Comparison of ENCODE assay signal across 13 cellular contexts in genomic region chr5:142973932-142974331, GRCh38.
"Had no signal": no experiment of that assay in that cellular context is flagged by ENCODE, and none has a peak within 500 bp of the region (broad histone marks: within the 10 kb centered on the region; RNA-seq: fewer than 3 reads in every experiment).

No MANE protein-coding gene starts in this region.

- H3K27ac ChIP-seq: cardiac muscle cell, colonic mucosa, lower lobe of right lung, sigmoid colon, testis had no signal

- H3K36me3 ChIP-seq: cardiac muscle cell, colonic mucosa, lower lobe of right lung, sigmoid colon had no signal

- H3K27ac Mint-ChIP-seq: T-helper 17 cell had no signal

- H3K4me3 Mint-ChIP-seq: T-helper 17 cell had no signal

- H3K4me1 ChIP-seq: colonic mucosa, testis had no signal

- H3K9me3 ChIP-seq: colonic mucosa, lower lobe of right lung, sigmoid colon, testis had no signal

- H3K27me3 ChIP-seq: cardiac muscle cell, colonic mucosa, sigmoid colon, testis had no signal

- ATAC-seq: lower lobe of right lung, T-helper 17 cell had no signal

- DNase-seq: activated CD4-positive, alpha-beta T cell treated with anti-CD3 and anti-CD28 coated beads, Interleukin-2, amount 50 U/mL, for 4 hours; activated T-cell treated with anti-CD3 and anti-CD28 coated beads, Interleukin-2, amount 50 U/mL, for 48 hours; colonic mucosa; effector memory CD4-positive, alpha-beta T cell; hippocampal formation; lower lobe of right lung; midbrain; sigmoid colon; stimulated activated CD4-positive, alpha-beta T cell treated with anti-CD3 and anti-CD28 coated beads, Interleukin-12 subunit alpha, Interleukin-12 subunit beta, amount 100 ng/mL, for 4 hours; stimulated activated naive CD4-positive, alpha-beta T cell treated with Interleukin-2 at 50 U/mL for 16 hours; T-helper 17 cell; testis had no signal

- H3K27me3 Mint-ChIP-seq: T-helper 17 cell had no signal

- H3K4me3 ChIP-seq: cardiac muscle cell, colonic mucosa, lower lobe of right lung, sigmoid colon, testis had no signal
